ENCODE assay signal across 17 cellular contexts in genomic region chr1:244035358-244035757, GRCh38. TPM values are rescaled to one million over a fixed set of nuclear protein-coding genes. Genes with fewer than 3 reads are reported as not detected.
DNase-seq lines count a peak whose midpoint lies in the region; TF ChIP-seq lines count a peak whose summit lies in the region.
"Had no signal": no experiment of that assay in that cellular context is flagged by ENCODE, and none has a peak within 500 bp of the region (broad histone marks: within the 10 kb centered on the region; RNA-seq: fewer than 3 reads in every experiment).

No MANE protein-coding gene starts in this region.

- H3K4me3 ChIP-seq in HEK293 (ENCODE audit: low read depth, low read length) (no peak overlapping the region), testis (no peak overlapping the region), SJCRH30 (no peak overlapping the region)

- POLR2A ChIA-PET in HEK293 (lab: Yijun Ruan, JAX): no interaction called here

- intact Hi-C loops in testis (cut with DNase I; ENCODE audit: low total_unique reads): no loop called here

- H3K27me3 ChIP-seq in testis (no peaks in the 10 kb centered on the region), SJCRH30 (no peaks in the 10 kb centered on the region)

- no peaks in the 10 kb centered on the region for H3K27me3 Mint-ChIP-seq in type B pancreatic cell

- peak in 2 of 3 experiments; percentile 36 to 82 for DNase-seq in NCI-H1417 (lab: John Stamatoyannopoulos, UW)
- DNase-seq in NCI-H748 treated with DMSO at 0.1 percent for 48 hours (lab: John Stamatoyannopoulos, UW): peak; percentile 15
- no peak for DNase-seq in type B pancreatic cell (ENCODE audit: extremely low spot score, unreplicated experiment)
- no peak for DNase-seq in testis
- no peak for DNase-seq in SJCRH30
- no peak for DNase-seq in activated gamma-delta T cell treated with Interleukin-2 at 50 U/mL for 16 hours
- DNase-seq: AML-193; CD4-positive, alpha-beta T cell; DMS79 treated with DMSO at 0.1 percent for 48 hours; GF-D8; GOT3; H7; IMR-90; KBM-7 had no signal

- H3K9me3 ChIP-seq in HEK293 (ENCODE audit: control insufficient read depth, insufficient read depth, low read depth, low read length) (no peaks in the 10 kb centered on the region), testis (no peaks in the 10 kb centered on the region), SJCRH30 (replicated peaks) (no peaks in the 10 kb centered on the region)

- no peaks in the 10 kb centered on the region for H3K36me3 ChIP-seq in HEK293 (ENCODE audit: control insufficient read depth in 2 of 2, insufficient read depth in 1 of 2, low read length in 2 of 2)
- H3K36me3 ChIP-seq in testis (ENCODE audit: low read depth, missing control alignments): no peaks in the 10 kb centered on the region
- no peaks in the 10 kb centered on the region for H3K36me3 ChIP-seq in SJCRH30

- H3K36me3 Mint-ChIP-seq in type B pancreatic cell: no peaks in the 10 kb centered on the region

- no peak for TF ChIP-seq CTCF in HEK293 (tag by site-specific recombination; IDR thresholded peaks at IDR 0.05)
- no peak for TF ChIP-seq CTCF in type B pancreatic cell (conservative IDR thresholded peaks at IDR 0.05)
- no peak for TF ChIP-seq CTCF in testis (IDR thresholded peaks at IDR 0.05)

- H3K4me1 ChIP-seq in HEK293 (ENCODE audit: control insufficient read depth, insufficient read depth, low read length): no peaks in the 10 kb centered on the region
- peaks cover 9% of the 10 kb centered on the region for H3K4me1 ChIP-seq in testis
- no peaks in the 10 kb centered on the region for H3K4me1 ChIP-seq in SJCRH30

- H3K4me1 Mint-ChIP-seq in type B pancreatic cell (ENCODE audit: unreplicated experiment): peaks cover 7% of the 10 kb centered on the region

- no peaks in the 10 kb centered on the region for H3K9me3 Mint-ChIP-seq in type B pancreatic cell
- H3K9me3 Mint-ChIP-seq: CD4-positive, alpha-beta T cell had no signal

- H3K27ac ChIP-seq in HEK293 (ENCODE audit: extremely low read depth, low read depth, low read length) (no peak overlapping the region), testis (no peak overlapping the region), SJCRH30 (no peak overlapping the region)
- H3K27ac ChIP-seq: C4-2B, HL-60 had no signal

- TF ChIP-seq POLR2A in testis (IDR thresholded peaks at IDR 0.05): no peak

- no peak overlapping the region for H3K4me3 Mint-ChIP-seq in type B pancreatic cell
- H3K4me3 Mint-ChIP-seq: CD4-positive, alpha-beta T cell had no signal

- no peak overlapping the region for H3K27ac Mint-ChIP-seq in type B pancreatic cell
- H3K27ac Mint-ChIP-seq: CD4-positive, alpha-beta T cell had no signal

- 84 to 87% methylated on average over 11 of the region's 11 CpGs for WGBS in testis, 2 donors

- CTCF ChIA-PET in HEK293 (lab: Yijun Ruan, JAX): interaction anchor here (0.9 kb wide), 1 partner anchor 237 kb away, joined by 3 read pairs; no protein-coding TSS in a partner anchor

TF ChIP-seq in HEK293, 187 proteins besides CTCF, POLR2A, EP300 and RAD21:
- TF ChIP-seq SCRT2 (tag by site-specific recombination; IDR thresholded peaks at IDR 0.05): peak; percentile 63
- TF ChIP-seq ZNF624 (tag by site-specific recombination; IDR thresholded peaks at IDR 0.05): no peak
- TF ChIP-seq ZNF561 (tag by site-specific recombination; IDR thresholded peaks at IDR 0.05; ENCODE audit: borderline replicate concordance): no peak
- TF ChIP-seq HOXA7 (CRISPR knock-in tag; IDR thresholded peaks at IDR 0.05; ENCODE audit: borderline replicate concordance): no peak

RNA-seq across cellular contexts. Expression of gene ZBTB18, which starts 15.7 kb away (rescaled TPM):
- total RNA-seq in type B pancreatic cell (ENCODE audit: low replicate concordance) (11.9 and 16.7 TPM in 2 replicates), testis (10 to 100 TPM; 54.3 to 61.9 TPM)
- polyA plus RNA-seq in testis (ENCODE audit: insufficient read depth, low read depth, low replicate concordance): 45.0 TPM
- total RNA-seq in SJCRH30 (2014; rRNA removed; shearing (Covaris generic)): 47.1 and 51.7 TPM in 2 replicates

Comparison
In these comparisons a context has a peak if more than half of its experiments do, and no peak if none do; other contexts are left out.
1. DNase-seq: peak in NCI-H1417 (2 of 3) and NCI-H748 treated with DMSO at 0.1 percent for 48 hours (single experiment); none in type B pancreatic cell (single experiment), testis (single experiment), SJCRH30 (0 of 2) and activated gamma-delta T cell treated with Interleukin-2 at 50 U/mL for 16 hours (single experiment).